Comparison of ENCODE assay signal across 3 cellular contexts in genomic region chr7:52129278-52129677, GRCh38.
"Had no signal": no experiment of that assay in that cellular context is flagged by ENCODE, and none has a peak within 500 bp of the region (broad histone marks: within the 10 kb centered on the region; RNA-seq: fewer than 3 reads in every experiment).

No MANE protein-coding gene starts in this region.

- ATAC-seq: GM12878 had no signal

- H3K4me3 ChIP-seq: GM12878 had no signal

- DNase-seq: GDM1, GF-D8 had no signal
